ENCODE assay signal across 1 cellular context in the genomic region with DNA sequence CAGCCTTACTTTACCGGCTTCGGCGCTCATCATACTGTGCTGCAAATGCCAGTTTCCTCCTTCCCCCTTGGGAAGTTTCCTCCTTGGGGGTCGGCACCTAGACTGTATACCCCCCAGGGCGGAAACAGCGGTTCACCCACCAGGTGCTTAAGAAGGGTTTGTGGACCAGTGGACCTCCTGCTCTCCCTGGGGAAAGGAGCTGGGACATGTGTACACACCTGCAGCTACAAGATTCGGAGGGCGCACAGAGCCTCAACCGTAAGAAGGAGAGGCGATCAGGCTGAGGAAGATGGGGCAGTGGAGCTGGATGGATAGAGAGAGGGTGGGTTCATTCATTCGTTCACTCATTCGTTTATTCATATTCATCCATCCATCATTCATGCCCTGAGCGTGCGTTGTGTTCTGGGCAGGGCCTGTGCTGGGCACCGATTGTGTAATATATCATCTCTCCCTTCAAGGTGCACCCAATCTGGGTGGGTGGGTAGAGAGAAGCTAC.
TF ChIP-seq lines count a peak whose summit lies in the region.

No MANE protein-coding gene starts in this region.

TF ChIP-seq in HepG2, 621 proteins besides CTCF, POLR2A, EP300 and RAD21:
- TF ChIP-seq, protein P1, sequence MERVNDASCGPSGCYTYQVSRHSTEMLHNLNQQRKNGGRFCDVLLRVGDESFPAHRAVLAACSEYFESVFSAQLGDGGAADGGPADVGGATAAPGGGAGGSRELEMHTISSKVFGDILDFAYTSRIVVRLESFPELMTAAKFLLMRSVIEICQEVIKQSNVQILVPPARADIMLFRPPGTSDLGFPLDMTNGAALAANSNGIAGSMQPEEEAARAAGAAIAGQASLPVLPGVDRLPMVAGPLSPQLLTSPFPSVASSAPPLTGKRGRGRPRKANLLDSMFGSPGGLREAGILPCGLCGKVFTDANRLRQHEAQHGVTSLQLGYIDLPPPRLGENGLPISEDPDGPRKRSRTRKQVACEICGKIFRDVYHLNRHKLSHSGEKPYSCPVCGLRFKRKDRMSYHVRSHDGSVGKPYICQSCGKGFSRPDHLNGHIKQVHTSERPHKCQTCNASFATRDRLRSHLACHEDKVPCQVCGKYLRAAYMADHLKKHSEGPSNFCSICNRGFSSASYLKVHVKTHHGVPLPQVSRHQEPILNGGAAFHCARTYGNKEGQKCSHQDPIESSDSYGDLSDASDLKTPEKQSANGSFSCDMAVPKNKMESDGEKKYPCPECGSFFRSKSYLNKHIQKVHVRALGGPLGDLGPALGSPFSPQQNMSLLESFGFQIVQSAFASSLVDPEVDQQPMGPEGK (CRISPR knock-in tag; IDR thresholded peaks at IDR 0.05), result no peak
- TF ChIP-seq MAX (IDR thresholded peaks at IDR 0.05) (no peak), SRY (CRISPR knock-in tag; IDR thresholded peaks at IDR 0.05) (0 out of 2 replicates have a peak, but pooled peaks have one; percentile 22), LBX2 (CRISPR knock-in tag; IDR thresholded peaks at IDR 0.05; ENCODE audit: borderline replicate concordance) (no peak), ZNF430 (CRISPR knock-in tag; IDR thresholded peaks at IDR 0.05) (0 out of 2 replicates have a peak, but pooled peaks have one; percentile 15), ZNF24 (IDR thresholded peaks at IDR 0.05) (0 out of 2 replicates have a peak, but pooled peaks have one; percentile 28), HOXA7 (CRISPR knock-in tag; IDR thresholded peaks at IDR 0.05) (no peak), FOSL1 (CRISPR knock-in tag; IDR thresholded peaks at IDR 0.05; ENCODE audit: borderline replicate concordance) (no peak), KLF6 (CRISPR knock-in tag; IDR thresholded peaks at IDR 0.05) (0 out of 2 replicates have a peak, but pooled peaks have one; percentile 5), ADNP (CRISPR knock-in tag; IDR thresholded peaks at IDR 0.05) (no peak), MTF2 (CRISPR knock-in tag; IDR thresholded peaks at IDR 0.05; ENCODE audit: borderline replicate concordance) (0 out of 2 replicates have a peak, but pooled peaks have one; percentile 24), CEBPB (IDR thresholded peaks at IDR 0.05; ENCODE audit: borderline replicate concordance, low read depth, low read length) (0 out of 2 replicates have a peak, but pooled peaks have one; percentile 47), ZNF232 (CRISPR knock-in tag; IDR thresholded peaks at IDR 0.05; ENCODE audit: borderline replicate concordance) (no peak), ZXDC (CRISPR knock-in tag; IDR thresholded peaks at IDR 0.05) (no peak)
- TF ChIP-seq, protein P2, sequence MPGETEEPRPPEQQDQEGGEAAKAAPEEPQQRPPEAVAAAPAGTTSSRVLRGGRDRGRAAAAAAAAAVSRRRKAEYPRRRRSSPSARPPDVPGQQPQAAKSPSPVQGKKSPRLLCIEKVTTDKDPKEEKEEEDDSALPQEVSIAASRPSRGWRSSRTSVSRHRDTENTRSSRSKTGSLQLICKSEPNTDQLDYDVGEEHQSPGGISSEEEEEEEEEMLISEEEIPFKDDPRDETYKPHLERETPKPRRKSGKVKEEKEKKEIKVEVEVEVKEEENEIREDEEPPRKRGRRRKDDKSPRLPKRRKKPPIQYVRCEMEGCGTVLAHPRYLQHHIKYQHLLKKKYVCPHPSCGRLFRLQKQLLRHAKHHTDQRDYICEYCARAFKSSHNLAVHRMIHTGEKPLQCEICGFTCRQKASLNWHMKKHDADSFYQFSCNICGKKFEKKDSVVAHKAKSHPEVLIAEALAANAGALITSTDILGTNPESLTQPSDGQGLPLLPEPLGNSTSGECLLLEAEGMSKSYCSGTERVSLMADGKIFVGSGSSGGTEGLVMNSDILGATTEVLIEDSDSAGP (CRISPR knock-in tag; IDR thresholded peaks at IDR 0.05; ENCODE audit: borderline replicate concordance), result peak; percentile 23; the same call in 1 of the 2 replicates
TF ChIP-seq in HepG2: peak in this region for 7.
